ENCODE assay signal across 18 cellular contexts in genomic region chrX:75609361-75609760, GRCh38.
DNase-seq lines count a peak whose midpoint lies in the region; ATAC-seq, FAIRE-seq and TF ChIP-seq lines count a peak whose summit lies in the region.
"Had no signal": no experiment of that assay in that cellular context is flagged by ENCODE, and none has a peak within 500 bp of the region (broad histone marks: within the 10 kb centered on the region; RNA-seq: fewer than 3 reads in every experiment).

No MANE protein-coding gene starts in this region.

- H3K27me3 ChIP-seq in H9 (ENCODE audit: insufficient read depth, low read length) (no peaks in the 10 kb centered on the region), astrocyte (ENCODE audit: insufficient read depth, low read length) (no peaks in the 10 kb centered on the region), endodermal cell (ENCODE audit: control insufficient read depth, insufficient read depth, low read length, poor library complexity, severe bottlenecking) (no peaks in the 10 kb centered on the region)

- peaks cover 3% of the 10 kb centered on the region for H3K27me3 Mint-ChIP-seq in H9 (ENCODE audit: low read depth)
- H3K27me3 Mint-ChIP-seq in astrocyte (ENCODE audit: low read depth, unreplicated experiment) = no peaks in the 10 kb centered on the region
- H3K27me3 Mint-ChIP-seq in endodermal cell (ENCODE audit: insufficient read depth) = no peaks in the 10 kb centered on the region
- H3K27me3 Mint-ChIP-seq: CD4-positive, alpha-beta memory T cell had no signal

- no peak overlapping the region for H3K9ac ChIP-seq in H9 (ENCODE audit: extremely low read depth, insufficient read length, low read length)
- H3K9ac ChIP-seq in astrocyte (ENCODE audit: low read length) = no peak overlapping the region
- no peak overlapping the region for H3K9ac ChIP-seq in endodermal cell (ENCODE audit: extremely low read depth, low read length, poor library complexity, severe bottlenecking)
- H3K9ac ChIP-seq: BLaER1 had no signal

- H3K4me2 ChIP-seq in A549 = no peak overlapping the region
- H3K4me2 ChIP-seq in H9 (ENCODE audit: insufficient read depth, insufficient read length, low read length) = peak overlapping the region; percentile 25
- H3K4me2 ChIP-seq in astrocyte (ENCODE audit: low read length) = no peak overlapping the region
- H3K4me2 ChIP-seq: BLaER1 had no signal

- no peak overlapping the region for H3K27ac Mint-ChIP-seq in H9
- no peak overlapping the region for H3K27ac Mint-ChIP-seq in astrocyte (ENCODE audit: unreplicated experiment)
- no peak overlapping the region for H3K27ac Mint-ChIP-seq in endodermal cell
- H3K27ac Mint-ChIP-seq: CD14-positive monocyte; CD4-positive, alpha-beta memory T cell had no signal

- peaks cover 69 to 72% of the 10 kb centered on the region in 2 experiments for H3K9me3 Mint-ChIP-seq in H9
- peaks cover 8% of the 10 kb centered on the region for H3K9me3 Mint-ChIP-seq in astrocyte (ENCODE audit: unreplicated experiment)
- peaks cover 50% of the 10 kb centered on the region for H3K9me3 Mint-ChIP-seq in endodermal cell

- H4K20me1 ChIP-seq in H9 (ENCODE audit: control insufficient read depth, insufficient read depth, insufficient read length) (no peaks in the 10 kb centered on the region), astrocyte (ENCODE audit: insufficient read depth, low read length) (no peaks in the 10 kb centered on the region)
- H4K20me1 ChIP-seq: BLaER1 had no signal

- H2BK20ac ChIP-seq in H9 (ENCODE audit: low read depth, low read length, poor library complexity, severe bottlenecking) = no peak overlapping the region

- H3K18ac ChIP-seq in H9 (ENCODE audit: insufficient read length, low read depth, low read length) = no peak overlapping the region

- H3K4me3 ChIP-seq in A549 (no peak overlapping the region), astrocyte (ENCODE audit: insufficient read depth, low read depth, low read length) (no peak overlapping the region), endodermal cell (ENCODE audit: low read length) (no peak overlapping the region)
- H3K4me3 ChIP-seq: BLaER1, GM12878, K562 had no signal

- no peak overlapping the region for H2BK5ac ChIP-seq in H9 (ENCODE audit: insufficient read length, low read length)

- H3K4ac ChIP-seq in H9 (ENCODE audit: low read depth, low read length) = no peak overlapping the region

- no peak overlapping the region for H3T11ph ChIP-seq in H9 (ENCODE audit: low read length)

- no peak overlapping the region for H4K5ac ChIP-seq in H9 (ENCODE audit: insufficient read length, low read depth, low read length)

- H3K4me1 ChIP-seq in A549 (no peaks in the 10 kb centered on the region), H9 (ENCODE audit: insufficient read depth, low read length) (no peaks in the 10 kb centered on the region; the same call in 1 of the 2 replicates), astrocyte (ENCODE audit: insufficient read depth, low read length) (no peaks in the 10 kb centered on the region), endodermal cell (ENCODE audit: control insufficient read depth, insufficient read depth, low read length) (no peaks in the 10 kb centered on the region)
- H3K4me1 ChIP-seq: BLaER1 had no signal

- H3K36me3 Mint-ChIP-seq in H9 (ENCODE audit: insufficient read depth in 1 of 3, low read depth in 3 of 3) = peaks cover 8 to 24% (median 15%) of the 10 kb centered on the region in 3 experiments
- no peaks in the 10 kb centered on the region for H3K36me3 Mint-ChIP-seq in astrocyte (ENCODE audit: low read depth, unreplicated experiment)
- peaks cover 3% of the 10 kb centered on the region for H3K36me3 Mint-ChIP-seq in endodermal cell (ENCODE audit: low read depth)
- H3K36me3 Mint-ChIP-seq: CD14-positive monocyte had no signal

- H2AFZ ChIP-seq in H9 (ENCODE audit: low read length) = no peak overlapping the region
- H2AFZ ChIP-seq in astrocyte (ENCODE audit: low read depth, low read length) = no peak overlapping the region

- TF ChIP-seq CTCF in A549 (IDR thresholded peaks at IDR 0.05) (no peak), H9 (conservative IDR thresholded peaks at IDR 0.05) (no peak), astrocyte (IDR thresholded peaks at IDR 0.05; ENCODE audit: insufficient read depth, low read depth, low read length) (no peak), endodermal cell (conservative IDR thresholded peaks at IDR 0.05) (no peak)

- H3K23me2 ChIP-seq in H9 (ENCODE audit: insufficient read length, low read depth, low read length, poor library complexity, severe bottlenecking) = no peaks in the 10 kb centered on the region

- H4K8ac ChIP-seq in H9 (replicated peaks; ENCODE audit: insufficient read length, low read depth, low read length) = no peak overlapping the region

- H3K9me3 ChIP-seq in A549 (no peaks in the 10 kb centered on the region), H9 (ENCODE audit: control insufficient read depth, low read depth, low read length) (peaks cover 28% of the 10 kb centered on the region), astrocyte (ENCODE audit: insufficient read depth, low read depth, low read length) (no peaks in the 10 kb centered on the region), endodermal cell (ENCODE audit: control insufficient read depth, low read length) (no peaks in the 10 kb centered on the region)

- no peak overlapping the region for H2BK120ac ChIP-seq in H9 (ENCODE audit: low read depth, low read length, poor library complexity, severe bottlenecking)

- H3K4me3 Mint-ChIP-seq in H9 (no peak overlapping the region), astrocyte (ENCODE audit: unreplicated experiment) (no peak overlapping the region), endodermal cell (no peak overlapping the region)
- H3K4me3 Mint-ChIP-seq: CD14-positive monocyte; CD4-positive, alpha-beta memory T cell had no signal

- 0% methylated on average over 4 of the region's 4 CpGs for WGBS in A549 (ENCODE audit: missing lambda C conversion rate)
- WGBS in H9 (ENCODE audit: extremely low coverage, insufficient read length, low lambda C conversion rate) = no CpG with 5 or more reads among the region's 4 CpGs
- 22 to 39% methylated on average over 2 to 4 of the region's 4 CpGs for WGBS in endodermal cell (ENCODE audit: insufficient coverage in 1 of 2, insufficient read length in 1 of 2), 2 experiments

- H3K56ac ChIP-seq in H9 (ENCODE audit: insufficient read length, low read depth, low read length) = no peak overlapping the region

- H2BK12ac ChIP-seq in H9 (ENCODE audit: insufficient read length, low read depth, low read length) = no peak overlapping the region

- TF ChIP-seq RAD21 in A549 (conservative IDR thresholded peaks at IDR 0.05 in 1 of 2, IDR thresholded peaks at IDR 0.05 in 1 of 2) = no peak

- no peak overlapping the region for H3K23ac ChIP-seq in H9 (ENCODE audit: insufficient read length, low read depth, low read length)

- H3K4me1 Mint-ChIP-seq in H9 (peaks cover 24 to 25% of the 10 kb centered on the region in 2 experiments), astrocyte (ENCODE audit: low read depth, unreplicated experiment) (no peaks in the 10 kb centered on the region), endodermal cell (no peaks in the 10 kb centered on the region)
- H3K4me1 Mint-ChIP-seq: CD14-positive monocyte; CD4-positive, alpha-beta memory T cell had no signal

- H3K14ac ChIP-seq in H9 (ENCODE audit: insufficient read depth, low read length) = no peak overlapping the region

- H4K91ac ChIP-seq in H9 (ENCODE audit: insufficient read length, low read depth, low read length) = no peak overlapping the region

- DNase-seq in A549 (ENCODE audit: low read depth in 1 of 2, low spot score in 1 of 2) (no peak), H9 (peak; percentile 24), astrocyte (ENCODE audit: low read depth) (no peak), iPS-NIHi7 (ENCODE audit: extremely low spot score) (peak; percentile 14), endodermal cell (no peak), germinal center (ENCODE audit: low spot score) (no peak)
- DNase-seq: CD4-positive, alpha-beta memory T cell; DMS79 treated with DMSO at 0.1 percent for 48 hours; IMR-90 had no signal

- no peak overlapping the region for H2AK5ac ChIP-seq in H9 (ENCODE audit: insufficient read length, low read length)

- POLR2A ChIA-PET in A549 (lab: Yijun Ruan, JAX) = no interaction called here

- H3K36me3 ChIP-seq in astrocyte (ENCODE audit: insufficient read depth, low read length) = no peaks in the 10 kb centered on the region
- H3K36me3 ChIP-seq in endodermal cell (ENCODE audit: control insufficient read depth, insufficient read depth, low read length) = no peaks in the 10 kb centered on the region
- H3K36me3 ChIP-seq: BLaER1 had no signal

- ATAC-seq in A549 = no peak
- no peak for ATAC-seq in HG03565 (IDR thresholded peaks at IDR 0.05; ENCODE audit: unreplicated experiment)
- no peak for ATAC-seq in HG03280 (IDR thresholded peaks at IDR 0.05; ENCODE audit: unreplicated experiment)
- ATAC-seq: GM12878, K562 had no signal

- FAIRE-seq in A549 (lab: Jason Lieb, UNC) = peak; percentile 88
- peak; percentile 9 for FAIRE-seq in astrocyte (lab: Jason Lieb, UNC)
- FAIRE-seq: GM12878, H54, HTR-8/SVneo, K562 had no signal

- CTCF ChIA-PET in A549 (lab: Yijun Ruan, JAX) = no interaction called here

- H2BK15ac ChIP-seq in H9 (ENCODE audit: low read depth, low read length) = no peak overlapping the region

- H3K79me1 ChIP-seq in H9 (ENCODE audit: insufficient read depth, low read depth, low read length, poor library complexity, severe bottlenecking) = no peaks in the 10 kb centered on the region

- H3K27ac ChIP-seq in A549 (no peak overlapping the region), H9 (ENCODE audit: insufficient read length, low read depth, low read length) (no peak overlapping the region), astrocyte (ENCODE audit: low read depth, low read length) (no peak overlapping the region), endodermal cell (ENCODE audit: low read depth, low read length) (no peak overlapping the region)
- H3K27ac ChIP-seq: 22Rv1, BLaER1 had no signal

- no peaks in the 10 kb centered on the region for H3K79me2 ChIP-seq in H9 (ENCODE audit: insufficient read depth, low read length)
- no peaks in the 10 kb centered on the region for H3K79me2 ChIP-seq in astrocyte (ENCODE audit: insufficient read depth, low read length)

- no peak for TF ChIP-seq POLR2A in A549 (IDR thresholded peaks at IDR 0.05; ENCODE audit: low read length)

- no peak for TF ChIP-seq EP300 in A549 (IDR thresholded peaks at IDR 0.05)

TF ChIP-seq in A549, 52 proteins besides CTCF, POLR2A, EP300 and RAD21 (continues in another document):
- TF ChIP-seq HOXB5 (CRISPR knock-in tag; IDR thresholded peaks at IDR 0.05) (no peak), MAZ (IDR thresholded peaks at IDR 0.05; ENCODE audit: borderline replicate concordance, low read depth, low read length) (no peak), MAX (IDR thresholded peaks at IDR 0.05) (no peak), FOSB (CRISPR knock-in tag; IDR thresholded peaks at IDR 0.05) (no peak), CEBPB (IDR thresholded peaks at IDR 0.05) (no peak), ZFP36 (IDR thresholded peaks at IDR 0.05; ENCODE audit: borderline replicate concordance, partially characterized antibody) (no peak), ZNF302 (CRISPR knock-in tag; IDR thresholded peaks at IDR 0.05) (no peak), ZC3H11A (IDR thresholded peaks at IDR 0.05) (no peak)

Comparison
In these comparisons a context has a peak if more than half of its experiments do, and no peak if none do; other contexts are left out.
1. DNase-seq: peak in H9 (single experiment) and iPS-NIHi7 (single experiment); none in A549 (0 of 2), astrocyte (single experiment), endodermal cell (single experiment) and germinal center (single experiment).